ENCODE assay signal across 1 cellular context in genomic region chr5:125152461-125153189, GRCh38.
TF ChIP-seq lines count a peak whose summit lies in the region.

No MANE protein-coding gene starts in this region.

TF ChIP-seq in H1, 55 proteins besides CTCF, POLR2A, EP300 and RAD21:
- TF ChIP-seq CHD1 (IDR thresholded peaks at IDR 0.05; ENCODE audit: low read depth, low read length) (no peak), PHF8 (conservative IDR thresholded peaks at IDR 0.05; ENCODE audit: low read depth, low read length) (no peak), SP4 (IDR thresholded peaks at IDR 0.05; ENCODE audit: low read length) (no peak), JUN (IDR thresholded peaks at IDR 0.05; ENCODE audit: low read depth, low read length) (no peak), POLR2AphosphoS5 (IDR thresholded peaks at IDR 0.05; ENCODE audit: low read depth, low read length) (no peak), CEBPB (IDR thresholded peaks at IDR 0.05; ENCODE audit: low read depth, low read length) (no peak), RNF2 (IDR thresholded peaks at IDR 0.05; ENCODE audit: borderline replicate concordance, low read depth, low read length, missing control alignments, poor library complexity, severe bottlenecking) (no peak), BRCA1 (IDR thresholded peaks at IDR 0.05; ENCODE audit: low read depth, low read length) (no peak), KDM4A (IDR thresholded peaks at IDR 0.05; ENCODE audit: low read depth, low read length, severe bottlenecking) (no peak), SUZ12 (IDR thresholded peaks at IDR 0.05; ENCODE audit: low read length) (no peak), TBP (IDR thresholded peaks at IDR 0.05; ENCODE audit: low read depth, low read length) (no peak), JUND (IDR thresholded peaks at IDR 0.05; ENCODE audit: low read length) (no peak), ATF2 (IDR thresholded peaks at IDR 0.05; ENCODE audit: low read length) (no peak), SAP30 (IDR thresholded peaks at IDR 0.05; ENCODE audit: insufficient read depth, insufficient replicate concordance, low read length) (no peak)
TF ChIP-seq in H1: peak in this region for 0.
